Comparison of ENCODE assay signal across 21 cellular contexts in genomic region chr12:122994781-122995502, GRCh38.
"Had no signal": no experiment of that assay in that cellular context is flagged by ENCODE, and none has a peak within 500 bp of the region (broad histone marks: within the 10 kb centered on the region; RNA-seq: fewer than 3 reads in every experiment).

No MANE protein-coding gene starts in this region.

- H3K4me3 ChIP-seq: dorsolateral prefrontal cortex, esophagus squamous epithelium, gastroesophageal sphincter, left ventricle myocardium inferior, psoas muscle, smooth muscle cell, tibial artery, upper lobe of left lung, uterus had no signal

- H3K4me1 ChIP-seq: upper lobe of left lung, uterus had no signal

- H3K4me2 ChIP-seq: smooth muscle cell had no signal

- H3K27ac ChIP-seq: esophagus squamous epithelium, left ventricle myocardium inferior, tibial artery, upper lobe of left lung, uterus had no signal

- H3K36me3 ChIP-seq: uterus had no signal

- H3K27me3 ChIP-seq: dorsolateral prefrontal cortex, esophagus squamous epithelium, gastroesophageal sphincter, tibial artery, upper lobe of left lung, uterus had no signal

- ATAC-seq: effector memory CD8-positive, alpha-beta T cell; stimulated activated effector memory CD8-positive, alpha-beta T cell treated with anti-CD3 and anti-CD28 coated beads, Interleukin-12 subunit alpha, Interleukin-12 subunit beta, amount 100 ng/mL, for 72 hours; stimulated activated naive CD8-positive, alpha-beta T cell treated with anti-CD3 and anti-CD28 coated beads, Interleukin-15, Interleukin-2, amounts not matched to agents 100 U/mL and 50 U/mL, for 24 hours had no signal

- H3K9me3 ChIP-seq: esophagus squamous epithelium, gastroesophageal sphincter, left ventricle myocardium inferior, psoas muscle, tibial artery, upper lobe of left lung, uterus had no signal

- DNase-seq: cortex of kidney; dorsolateral prefrontal cortex; effector memory CD8-positive, alpha-beta T cell; esophagus squamous epithelium; foreskin fibroblast; glutamatergic neuron; islet precursor cell; mesendoderm; naive B cell; retina; stimulated activated CD4-positive, alpha-beta T cell treated with anti-CD3 and anti-CD28 coated beads, Interleukin-4, amount 100 ng/mL, for 1 hour; stimulated activated CD8-positive, alpha-beta memory T cell treated with anti-CD3 and anti-CD28 coated beads, Interleukin-4, amount 100 ng/mL, for 48 hours; stimulated activated naive CD8-positive, alpha-beta T cell treated with anti-CD3 and anti-CD28 coated beads, Interleukin-15, Interleukin-2, amounts not matched to agents 100 U/mL and 50 U/mL, for 24 hours had no signal
